In the genomic region with DNA sequence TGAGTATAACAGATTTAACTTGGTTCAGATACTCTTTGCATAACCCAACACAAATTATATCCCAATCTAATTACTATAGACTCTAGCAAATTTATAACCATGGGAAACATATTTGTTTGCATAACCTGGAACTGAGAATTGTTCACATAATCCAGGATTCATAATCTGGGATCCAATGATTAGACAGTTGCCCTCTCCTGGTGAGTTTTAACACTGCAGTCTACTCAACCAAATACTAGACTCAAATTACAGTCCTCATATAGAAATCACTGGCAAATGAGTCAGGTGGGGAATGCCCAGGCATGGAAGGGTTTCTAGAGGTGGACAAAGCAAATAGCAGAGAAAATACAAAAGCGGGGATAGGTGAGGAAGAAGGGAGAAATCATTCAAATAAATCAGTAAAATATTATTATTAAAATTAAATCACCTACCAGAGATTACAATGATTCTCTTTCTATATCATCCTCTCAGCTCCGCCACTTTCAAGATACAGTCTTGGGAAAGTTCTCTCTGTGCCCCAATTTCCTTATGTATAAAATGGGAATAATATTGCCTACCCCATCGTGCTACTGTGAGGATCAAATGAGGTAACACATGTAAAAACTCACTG, we compare ENCODE assay signal across 1 cellular context.
TF ChIP-seq lines count a peak whose summit lies in the region.

No MANE protein-coding gene starts in this region.

TF ChIP-seq in H1, 55 proteins besides CTCF, POLR2A, EP300 and RAD21 (continued from another document):
- no peak for TF ChIP-seq CBX8 (IDR thresholded peaks at IDR 0.05; ENCODE audit: borderline replicate concordance, low read depth, low read length)
- no peak for TF ChIP-seq TAF7 (optimal IDR thresholded peaks at IDR 0.05; ENCODE audit: borderline replicate concordance, low read depth, low read length)
- no peak for TF ChIP-seq BACH1 (IDR thresholded peaks at IDR 0.05; ENCODE audit: low read length)
- no peak for TF ChIP-seq SAP30 (IDR thresholded peaks at IDR 0.05; ENCODE audit: insufficient read depth, insufficient replicate concordance, low read length)
- TF ChIP-seq TAF1 (IDR thresholded peaks at IDR 0.05; ENCODE audit: low read depth, low read length), result no peak
- no peak for TF ChIP-seq GABPA (IDR thresholded peaks at IDR 0.05; ENCODE audit: borderline replicate concordance, insufficient read depth, low read length)
- no peak for TF ChIP-seq CHD7 (IDR thresholded peaks at IDR 0.05; ENCODE audit: insufficient replicate concordance, low read length)
- no peak for TF ChIP-seq JUN (IDR thresholded peaks at IDR 0.05; ENCODE audit: low read depth, low read length)
- TF ChIP-seq CHD1 (IDR thresholded peaks at IDR 0.05; ENCODE audit: low read depth, low read length), result no peak
- no peak for TF ChIP-seq KDM4A (IDR thresholded peaks at IDR 0.05; ENCODE audit: low read depth, low read length, severe bottlenecking)
- no peak for TF ChIP-seq BCL11A (IDR thresholded peaks at IDR 0.05; ENCODE audit: low read depth in 2 of 2, low read length in 2 of 2)
